11 cellular contexts compared by ENCODE assay signal in genomic region chr2:172943563-172943962, GRCh38.
"Had no signal": no experiment of that assay in that cellular context is flagged by ENCODE, and none has a peak within 500 bp of the region (broad histone marks: within the 10 kb centered on the region; RNA-seq: fewer than 3 reads in every experiment).

No MANE protein-coding gene starts in this region.

- H3K27ac ChIP-seq: testis had no signal

- H3K4me1 ChIP-seq: testis had no signal

- H3K27me3 ChIP-seq: dorsolateral prefrontal cortex, testis had no signal

- ATAC-seq: left ventricle myocardium superior had no signal

- H3K27ac Mint-ChIP-seq: nephron progenitor cell had no signal

- H3K4me3 ChIP-seq: dorsolateral prefrontal cortex, testis had no signal

- DNase-seq: activated CD4-positive, CD25-positive, alpha-beta regulatory T cell treated with anti-CD3 and anti-CD28 coated beads, Interleukin-2, amount 50 U/mL, for 72 hours; activated T-cell treated with anti-CD3 and anti-CD28 coated beads, Interleukin-2, amount 50 U/mL, for 1 hour; hippocampal formation; left ventricle myocardium superior; mesenchymal stem cell; nephron progenitor cell; SK-N-SH; stimulated activated CD4-positive, alpha-beta T cell treated with anti-CD3 and anti-CD28 coated beads, Interleukin-2, amount 100 ng/mL, for 48 hours; stimulated activated naive CD4-positive, alpha-beta T cell treated with Interleukin-2 at 50 U/mL for 16 hours; testis had no signal

- H3K4me3 Mint-ChIP-seq: nephron progenitor cell had no signal

- H3K9me3 ChIP-seq: SK-N-SH, testis had no signal

- H3K4me1 Mint-ChIP-seq: nephron progenitor cell had no signal

- H3K9ac ChIP-seq: SK-N-SH had no signal
